Comparison of ENCODE assay signal across 1 cellular context in the genomic region with DNA sequence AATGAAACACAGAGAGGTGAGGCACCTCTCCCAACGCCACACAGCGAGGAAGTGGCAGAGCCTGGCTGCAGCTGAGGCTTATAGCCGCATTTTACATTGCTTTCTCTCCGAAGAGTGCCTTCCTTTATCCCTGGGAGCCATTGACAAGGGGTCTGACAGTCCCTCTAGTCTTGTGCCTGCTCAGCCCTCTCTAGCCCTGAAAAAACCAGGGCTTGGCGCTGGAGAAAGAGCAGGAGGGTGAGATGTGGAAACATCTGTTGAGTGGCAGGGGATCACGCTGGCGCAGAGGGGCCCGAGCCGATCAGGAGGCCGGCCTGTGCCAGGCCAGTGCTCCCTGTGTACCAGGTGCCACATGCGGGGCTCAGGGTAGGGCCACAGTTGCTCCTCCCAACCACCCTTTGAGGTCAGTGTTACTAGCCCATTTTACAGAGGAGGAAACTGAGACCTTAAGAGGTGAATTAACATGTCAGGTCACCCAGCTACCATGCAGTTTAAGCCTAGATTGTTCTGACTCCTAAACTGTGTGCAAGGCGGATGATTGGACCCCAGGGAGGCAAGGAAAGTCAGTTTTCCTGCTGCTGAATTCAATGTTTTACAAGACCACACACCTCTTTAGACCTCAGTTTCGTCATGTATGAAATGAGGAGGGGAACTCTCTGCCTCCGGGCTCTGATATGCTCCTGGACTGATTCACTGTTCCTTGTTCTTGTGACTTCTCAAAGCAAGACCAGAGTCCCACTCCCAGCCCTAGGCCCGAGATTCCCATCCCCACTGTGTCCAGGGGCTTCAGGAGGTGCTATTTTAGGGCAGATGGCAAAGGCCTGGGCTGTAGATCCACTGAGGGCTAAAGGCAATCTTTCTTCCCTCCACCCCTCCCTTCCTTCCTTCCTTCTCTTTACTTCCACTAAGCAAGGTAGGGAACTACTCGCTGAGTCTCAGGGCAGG.
TF ChIP-seq lines count a peak whose summit lies in the region.

No MANE protein-coding gene starts in this region.

TF ChIP-seq in K562, 482 proteins besides CTCF, POLR2A, EP300 and RAD21:
- no peak for TF ChIP-seq SIN3B (IDR thresholded peaks at IDR 0.05; ENCODE audit: low read depth)
- TF ChIP-seq RBM25 (IDR thresholded peaks at IDR 0.05; ENCODE audit: low read depth, low read length, severe bottlenecking) = peak; percentile 96
- TF ChIP-seq, protein P1, sequence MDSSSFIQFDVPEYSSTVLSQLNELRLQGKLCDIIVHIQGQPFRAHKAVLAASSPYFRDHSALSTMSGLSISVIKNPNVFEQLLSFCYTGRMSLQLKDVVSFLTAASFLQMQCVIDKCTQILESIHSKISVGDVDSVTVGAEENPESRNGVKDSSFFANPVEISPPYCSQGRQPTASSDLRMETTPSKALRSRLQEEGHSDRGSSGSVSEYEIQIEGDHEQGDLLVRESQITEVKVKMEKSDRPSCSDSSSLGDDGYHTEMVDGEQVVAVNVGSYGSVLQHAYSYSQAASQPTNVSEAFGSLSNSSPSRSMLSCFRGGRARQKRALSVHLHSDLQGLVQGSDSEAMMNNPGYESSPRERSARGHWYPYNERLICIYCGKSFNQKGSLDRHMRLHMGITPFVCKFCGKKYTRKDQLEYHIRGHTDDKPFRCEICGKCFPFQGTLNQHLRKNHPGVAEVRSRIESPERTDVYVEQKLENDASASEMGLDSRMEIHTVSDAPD (CRISPR knock-in tag; IDR thresholded peaks at IDR 0.05) = no peak
- TF ChIP-seq HNRNPK (IDR thresholded peaks at IDR 0.05; ENCODE audit: low read depth, low read length, poor library complexity, severe bottlenecking) = no peak
- no peak for TF ChIP-seq U2AF1 (optimal IDR thresholded peaks at IDR 0.05; ENCODE audit: low read depth, low read length)
- no peak for TF ChIP-seq ZSCAN29 (IDR thresholded peaks at IDR 0.05)
- no peak for TF ChIP-seq ZNF57 (CRISPR knock-in tag; IDR thresholded peaks at IDR 0.05)
- TF ChIP-seq RBM22 (IDR thresholded peaks at IDR 0.05; ENCODE audit: low read depth, low read length, poor library complexity, severe bottlenecking) = no peak
- TF ChIP-seq SMARCA5 (IDR thresholded peaks at IDR 0.05) = 0 out of 2 replicates have a peak, but pooled peaks have one; percentile 66
- peak; percentile 29 for TF ChIP-seq CHD4 (IDR thresholded peaks at IDR 0.05; ENCODE audit: insufficient read depth, insufficient replicate concordance, low read depth, low read length, poor library complexity, severe bottlenecking)
- no peak for TF ChIP-seq ZNF449 (CRISPR knock-in tag; IDR thresholded peaks at IDR 0.05)
- TF ChIP-seq POU5F1 (IDR thresholded peaks at IDR 0.05; ENCODE audit: borderline replicate concordance, low read depth, low read length, partially characterized antibody) = no peak
- TF ChIP-seq ZNF121 (CRISPR knock-in tag; conservative IDR thresholded peaks at IDR 0.05) = no peak
- TF ChIP-seq MYC (IDR thresholded peaks at IDR 0.05; ENCODE audit: low read depth, low read length) = no peak
- TF ChIP-seq MYC (CRISPR knock-in tag; IDR thresholded peaks at IDR 0.05; ENCODE audit: borderline replicate concordance, low read depth) = no peak
- TF ChIP-seq ADNP (tag; IDR thresholded peaks at IDR 0.05) = peak; percentile 87
- peak in 1 of 2 experiments; percentile 71; a peak in 2 of 4 replicates for TF ChIP-seq RCOR1 (IDR thresholded peaks at IDR 0.05; ENCODE audit: borderline replicate concordance in 1 of 2, low read depth in 2 of 2, low read length in 2 of 2)
- no peak for TF ChIP-seq HOXB6 (CRISPR knock-in tag; IDR thresholded peaks at IDR 0.05; ENCODE audit: borderline replicate concordance)
- TF ChIP-seq RFX5 (IDR thresholded peaks at IDR 0.05; ENCODE audit: low read depth, low read length) = no peak
- no peak for TF ChIP-seq FOSL1 (tag; conservative IDR thresholded peaks at IDR 0.05)
- no peak for TF ChIP-seq MAZ (CRISPR knock-in tag; conservative IDR thresholded peaks at IDR 0.05 in 1 of 2, IDR thresholded peaks at IDR 0.05 in 1 of 2)
- no peak for TF ChIP-seq NUFIP1 (IDR thresholded peaks at IDR 0.05; ENCODE audit: partially characterized antibody)
- TF ChIP-seq EWSR1 (IDR thresholded peaks at IDR 0.05; ENCODE audit: borderline replicate concordance, low read depth, partially characterized antibody) = no peak
- TF ChIP-seq KDM1A (IDR thresholded peaks at IDR 0.05) = peak; percentile 50 to 66; a peak in 2 of 4 replicates
- 0 out of 2 replicates have a peak, but pooled peaks have one; percentile 15 for TF ChIP-seq ESRRA (IDR thresholded peaks at IDR 0.05; ENCODE audit: borderline replicate concordance, low read depth)
- TF ChIP-seq HDAC2 (IDR thresholded peaks at IDR 0.05) = peak; percentile 38; the same call in 1 of the 2 replicates
- peak; percentile 90 for TF ChIP-seq BCOR (IDR thresholded peaks at IDR 0.05)
